ENCODE assay signal across 1 cellular context in the genomic region with DNA sequence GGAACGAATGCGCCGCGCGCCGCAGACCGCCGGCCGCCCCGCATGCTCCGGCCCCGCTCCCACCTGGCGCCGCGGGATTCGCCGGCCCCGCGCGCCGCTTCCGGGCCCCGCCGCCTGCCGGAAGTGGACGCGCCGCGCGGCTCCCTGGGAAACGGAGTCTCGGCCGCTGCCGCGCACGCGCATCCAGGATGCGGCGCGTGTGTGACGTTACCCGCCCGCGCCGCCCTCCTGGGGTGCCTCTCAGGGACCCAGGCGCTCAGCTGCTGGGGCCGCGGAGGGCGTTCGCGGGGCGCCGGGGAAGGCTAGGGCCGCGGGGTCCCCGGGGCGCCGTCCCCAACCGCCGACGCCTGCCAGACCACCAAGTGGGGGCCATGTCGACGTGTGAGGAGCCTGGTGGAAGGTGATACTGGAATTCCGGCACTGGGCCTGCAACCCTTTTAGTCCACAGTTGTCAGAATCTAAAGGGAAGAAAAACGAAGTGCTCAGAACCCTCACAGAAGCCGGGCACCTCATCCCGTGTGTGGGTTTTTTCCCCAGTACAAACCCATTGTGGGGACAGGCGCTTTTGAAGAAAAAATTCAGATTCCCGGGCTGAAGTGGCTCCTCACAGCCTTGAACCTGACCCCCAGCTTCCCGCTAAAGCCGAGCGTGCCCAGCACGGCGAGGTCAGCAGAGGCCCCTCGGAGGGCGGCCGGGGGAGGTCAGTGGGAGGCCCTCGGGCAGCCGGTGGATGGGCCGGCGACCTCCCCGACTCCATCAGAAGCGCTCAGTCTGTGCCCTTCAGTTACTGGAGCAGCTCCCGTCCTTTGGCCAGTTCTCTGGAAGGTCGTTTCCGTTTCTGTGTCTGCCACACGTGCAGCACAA.
TF ChIP-seq lines count a peak whose summit lies in the region.

A gene with protein sequence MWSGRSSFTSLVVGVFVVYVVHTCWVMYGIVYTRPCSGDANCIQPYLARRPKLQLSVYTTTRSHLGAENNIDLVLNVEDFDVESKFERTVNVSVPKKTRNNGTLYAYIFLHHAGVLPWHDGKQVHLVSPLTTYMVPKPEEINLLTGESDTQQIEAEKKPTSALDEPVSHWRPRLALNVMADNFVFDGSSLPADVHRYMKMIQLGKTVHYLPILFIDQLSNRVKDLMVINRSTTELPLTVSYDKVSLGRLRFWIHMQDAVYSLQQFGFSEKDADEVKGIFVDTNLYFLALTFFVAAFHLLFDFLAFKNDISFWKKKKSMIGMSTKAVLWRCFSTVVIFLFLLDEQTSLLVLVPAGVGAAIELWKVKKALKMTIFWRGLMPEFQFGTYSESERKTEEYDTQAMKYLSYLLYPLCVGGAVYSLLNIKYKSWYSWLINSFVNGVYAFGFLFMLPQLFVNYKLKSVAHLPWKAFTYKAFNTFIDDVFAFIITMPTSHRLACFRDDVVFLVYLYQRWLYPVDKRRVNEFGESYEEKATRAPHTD (minus strand): TSS at position 125 of the 864 bp plus-strand sequence. CDS start 258 bp downstream, outside the sequence.

TF ChIP-seq in A549, 52 proteins besides CTCF, POLR2A, EP300 and RAD21 (continued from another document):
- TF ChIP-seq, protein P1, sequence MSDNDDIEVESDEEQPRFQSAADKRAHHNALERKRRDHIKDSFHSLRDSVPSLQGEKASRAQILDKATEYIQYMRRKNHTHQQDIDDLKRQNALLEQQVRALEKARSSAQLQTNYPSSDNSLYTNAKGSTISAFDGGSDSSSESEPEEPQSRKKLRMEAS (IDR thresholded peaks at IDR 0.05) = peak; percentile 51
- TF ChIP-seq HES2 (IDR thresholded peaks at IDR 0.05) = no peak
- TF ChIP-seq, protein P2, sequence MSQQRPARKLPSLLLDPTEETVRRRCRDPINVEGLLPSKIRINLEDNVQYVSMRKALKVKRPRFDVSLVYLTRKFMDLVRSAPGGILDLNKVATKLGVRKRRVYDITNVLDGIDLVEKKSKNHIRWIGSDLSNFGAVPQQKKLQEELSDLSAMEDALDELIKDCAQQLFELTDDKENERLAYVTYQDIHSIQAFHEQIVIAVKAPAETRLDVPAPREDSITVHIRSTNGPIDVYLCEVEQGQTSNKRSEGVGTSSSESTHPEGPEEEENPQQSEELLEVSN (IDR thresholded peaks at IDR 0.05; ENCODE audit: borderline replicate concordance, low read depth) = no peak
- no peak for TF ChIP-seq EHMT2 (IDR thresholded peaks at IDR 0.05; ENCODE audit: low read depth)
- TF ChIP-seq TP53 (CRISPR knock-in tag; IDR thresholded peaks at IDR 0.05) = no peak
- no peak for TF ChIP-seq TFCP2L1 (CRISPR knock-in tag; IDR thresholded peaks at IDR 0.05)
- TF ChIP-seq RCOR1 (IDR thresholded peaks at IDR 0.05; ENCODE audit: low read depth, low read length) = no peak
- no peak for TF ChIP-seq JUNB (IDR thresholded peaks at IDR 0.05)
- peak; percentile 88 for TF ChIP-seq KDM5A (IDR thresholded peaks at IDR 0.05)
- no peak for TF ChIP-seq BHLHE40 (IDR thresholded peaks at IDR 0.05; ENCODE audit: low read depth, low read length)
- TF ChIP-seq, protein P3, sequence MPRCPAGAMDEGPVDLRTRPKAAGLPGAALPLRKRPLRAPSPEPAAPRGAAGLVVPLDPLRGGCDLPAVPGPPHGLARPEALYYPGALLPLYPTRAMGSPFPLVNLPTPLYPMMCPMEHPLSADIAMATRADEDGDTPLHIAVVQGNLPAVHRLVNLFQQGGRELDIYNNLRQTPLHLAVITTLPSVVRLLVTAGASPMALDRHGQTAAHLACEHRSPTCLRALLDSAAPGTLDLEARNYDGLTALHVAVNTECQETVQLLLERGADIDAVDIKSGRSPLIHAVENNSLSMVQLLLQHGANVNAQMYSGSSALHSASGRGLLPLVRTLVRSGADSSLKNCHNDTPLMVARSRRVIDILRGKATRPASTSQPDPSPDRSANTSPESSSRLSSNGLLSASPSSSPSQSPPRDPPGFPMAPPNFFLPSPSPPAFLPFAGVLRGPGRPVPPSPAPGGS (IDR thresholded peaks at IDR 0.05) = peak; percentile 57; the same call in 1 of the 3 replicates
- no peak for TF ChIP-seq NPAS2 (CRISPR knock-in tag; IDR thresholded peaks at IDR 0.05; ENCODE audit: borderline replicate concordance)
- TF ChIP-seq ZC3H11A (IDR thresholded peaks at IDR 0.05) = no peak
- no peak for TF ChIP-seq FOSB (CRISPR knock-in tag; IDR thresholded peaks at IDR 0.05)
- TF ChIP-seq GATA3 (IDR thresholded peaks at IDR 0.05; ENCODE audit: borderline replicate concordance) = no peak
- TF ChIP-seq HMGXB4 (CRISPR knock-in tag; IDR thresholded peaks at IDR 0.05; ENCODE audit: borderline replicate concordance) = no peak
- no peak for TF ChIP-seq ZFP36 (IDR thresholded peaks at IDR 0.05; ENCODE audit: borderline replicate concordance, partially characterized antibody)
- no peak for TF ChIP-seq RFX5 (IDR thresholded peaks at IDR 0.05)
- 0 out of 2 replicates have a peak, but pooled peaks have one; percentile 30 for TF ChIP-seq MYC (IDR thresholded peaks at IDR 0.05; ENCODE audit: borderline replicate concordance, low read length)
